ENCODE assay signal across 21 cellular contexts in genomic region chr3:158057666-158058065, GRCh38. TPM values are rescaled to one million over a fixed set of nuclear protein-coding genes. Genes with fewer than 3 reads are reported as not detected.
"Had no signal": no experiment of that assay in that cellular context is flagged by ENCODE, and none has a peak within 500 bp of the region (broad histone marks: within the 10 kb centered on the region; RNA-seq: fewer than 3 reads in every experiment).

No MANE protein-coding gene starts in this region.

- H3K79me2 ChIP-seq: hepatocyte had no signal

- H3K36me3 ChIP-seq: brain microvascular endothelial cell, left lung, pancreas, sigmoid colon, thyroid gland had no signal

- H3K9me3 ChIP-seq: left lung, pancreas, sigmoid colon, thyroid gland had no signal

- H3K4me1 ChIP-seq: left lung, pancreas, sigmoid colon, thyroid gland had no signal

- FAIRE-seq: keratinocyte, pancreas, TTC549 had no signal

- H3K4me2 ChIP-seq: hepatocyte had no signal

- H2AFZ ChIP-seq: hepatocyte had no signal

- DNase-seq: activated B cell treated with CpG ODN at 0.5 μM for 24 hours; activated CD4-positive, alpha-beta T cell treated with anti-CD3 and anti-CD28 coated beads for 48 hours; activated CD8-positive, alpha-beta memory T cell treated with anti-CD3 and anti-CD28 coated beads, Interleukin-2, amount 50 U/mL, for 4 hours; activated CD8-positive, alpha-beta T cell treated with anti-CD3 and anti-CD28 coated beads for 36 hours; activated gamma-delta T cell treated with Interleukin-2 at 50 U/mL for 16 hours; activated T-cell treated with anti-CD3 and anti-CD28 coated beads, Interleukin-2, amount 50 U/mL, for 72 hours; brain microvascular endothelial cell; cerebellar nuclear complex; effector memory CD4-positive, alpha-beta T cell; left lung; naive thymus-derived CD4-positive, alpha-beta T cell; pancreas; sigmoid colon; T-helper 2 cell; thyroid gland had no signal

- ATAC-seq: activated CD8-positive, alpha-beta T cell treated with anti-CD3 and anti-CD28 coated beads for 36 hours; activated T-cell treated with anti-CD3 and anti-CD28 coated beads, Interleukin-2, amount 50 U/mL, for 72 hours; left lung; naive thymus-derived CD4-positive, alpha-beta T cell; pancreas; stimulated activated effector memory CD8-positive, alpha-beta T cell treated with anti-CD3 and anti-CD28 coated beads, Interleukin-12 subunit alpha, Interleukin-12 subunit beta, amount 100 ng/mL, for 72 hours had no signal

- H3K27ac ChIP-seq: brain microvascular endothelial cell, hepatocyte, left lung, pancreas, sigmoid colon, thyroid gland had no signal

- H3K4me3 ChIP-seq: hepatocyte, left lung, pancreas, sigmoid colon, thyroid gland had no signal

- H3K27me3 ChIP-seq: brain microvascular endothelial cell, hepatocyte, left lung, sigmoid colon, thyroid gland had no signal

RNA-seq across cellular contexts. Expression of gene SHOX2, which starts 48.6 kb away (rescaled TPM):
- total RNA-seq: activated B cell treated with CpG ODN at 0.5 μM for 24 hours; activated CD8-positive, alpha-beta T cell treated with anti-CD3 and anti-CD28 coated beads for 36 hours; glomerular endothelial cell; mononuclear cell; naive thymus-derived CD4-positive, alpha-beta T cell had no signal
- polyA plus RNA-seq: naive thymus-derived CD4-positive, alpha-beta T cell had no signal
